Comparison of ENCODE assay signal across 12 cellular contexts in genomic region chr1:163874070-163874469, GRCh38.
DNase-seq lines count a peak whose midpoint lies in the region; ATAC-seq, FAIRE-seq and TF ChIP-seq lines count a peak whose summit lies in the region.
"Had no signal": no experiment of that assay in that cellular context is flagged by ENCODE, and none has a peak within 500 bp of the region (broad histone marks: within the 10 kb centered on the region; RNA-seq: fewer than 3 reads in every experiment).

No MANE protein-coding gene starts in this region.

- dilution Hi-C loops in IMR-90 (cut with HindIII; ENCODE audit: low sequenced_read_pairs, unreplicated experiment): no loop called here

- no peaks in the 10 kb centered on the region for H3K36me3 ChIP-seq in DND-41 (ENCODE audit: insufficient read depth, low read length)
- H3K36me3 ChIP-seq in IMR-90 (ENCODE audit: control insufficient read depth, insufficient read depth, low read length): no peaks in the 10 kb centered on the region
- H3K36me3 ChIP-seq in GM12878 (ENCODE audit: control insufficient read depth in 2 of 2, insufficient read depth in 2 of 2, low read length in 1 of 2): no peaks in the 10 kb centered on the region
- no peaks in the 10 kb centered on the region for H3K36me3 ChIP-seq in kidney epithelial cell (ENCODE audit: control insufficient read depth, insufficient read depth, low read length)

- H3K9ac ChIP-seq in DND-41 (ENCODE audit: low read depth, low read length): no peak overlapping the region
- H3K9ac ChIP-seq in IMR-90 (ENCODE audit: low read depth, low read length): no peak overlapping the region
- H3K9ac ChIP-seq in GM12878 (ENCODE audit: control insufficient read depth, insufficient read depth, low read length): no peak overlapping the region

- H3K79me2 ChIP-seq in DND-41 (ENCODE audit: insufficient read depth, low read length) (no peaks in the 10 kb centered on the region), GM12878 (ENCODE audit: control insufficient read depth, insufficient read depth, low read length) (no peaks in the 10 kb centered on the region)

- peaks cover 14% of the 10 kb centered on the region for H3K9me3 Mint-ChIP-seq in activated T-cell treated with anti-CD3 and anti-CD28 coated beads, Interleukin-2, amount 50 U/mL, for 24 hours

- H3K36me3 Mint-ChIP-seq in activated T-cell treated with anti-CD3 and anti-CD28 coated beads, Interleukin-2, amount 50 U/mL, for 24 hours (ENCODE audit: low read depth): no peaks in the 10 kb centered on the region
- H3K36me3 Mint-ChIP-seq: T-cell had no signal

- H4K91ac ChIP-seq in IMR-90 (ENCODE audit: insufficient read depth, low read depth, low read length): no peak overlapping the region

- SMC1A ChIA-PET in GM12878 (lab: Charles Lee; ENCODE audit: uncharacterized antibody, unreplicated experiment): interaction anchor here (0.7 to 1.3 kb wide), 3 partner anchors 9 to 339 kb away, joined by 3 read pairs; no protein-coding TSS in a partner anchor

- no peak overlapping the region for H4K5ac ChIP-seq in IMR-90 (ENCODE audit: low read depth, low read length)

- no peak overlapping the region for H2AFZ ChIP-seq in DND-41 (ENCODE audit: low read depth, low read length)
- no peak overlapping the region for H2AFZ ChIP-seq in IMR-90 (replicated peaks; ENCODE audit: low read length, poor library complexity)
- H2AFZ ChIP-seq in GM12878 (ENCODE audit: control insufficient read depth, low read depth, low read length): no peak overlapping the region

- no peak for TF ChIP-seq EP300 in GM12878 (IDR thresholded peaks at IDR 0.05; ENCODE audit: borderline replicate concordance in 1 of 2, control insufficient read depth in 1 of 2, low read depth in 2 of 2, low read length in 2 of 2)

- FAIRE-seq in GM12878 (lab: Jason Lieb, UNC): no peak
- FAIRE-seq: colon had no signal

- ATAC-seq in DND-41 (ENCODE audit: insufficient read depth, low read depth) (no peak), IMR-90 (ENCODE audit: low read depth) (no peak), GM12878 (no peak)
- ATAC-seq: T-cell had no signal

- CTCF ChIA-PET in IMR-90 (lab: Yijun Ruan, JAX) (interaction anchor here (0.5 to 1.2 kb wide), 2 partner anchors 9 to 42 kb away, joined by 3 to 4 read pairs; no protein-coding TSS in a partner anchor), GM12878 (lab: Yijun Ruan, JAX) (interaction anchor here (0.9 to 1.2 kb wide), 2 partner anchors 47 to 181 kb away, joined by 3 read pairs; no protein-coding TSS in a partner anchor)

- POLR2A ChIA-PET in IMR-90 (lab: Charles Lee; ENCODE audit: unreplicated experiment) (no interaction called here), GM12878 (lab: Charles Lee) (no interaction called here)

- H3K27me3 Mint-ChIP-seq in activated T-cell treated with anti-CD3 and anti-CD28 coated beads, Interleukin-2, amount 50 U/mL, for 24 hours: no peaks in the 10 kb centered on the region
- H3K27me3 Mint-ChIP-seq: T-cell had no signal

- H3K27me3 ChIP-seq in DND-41 (ENCODE audit: insufficient read depth, low read length, poor library complexity): no peaks in the 10 kb centered on the region
- no peaks in the 10 kb centered on the region for H3K27me3 ChIP-seq in IMR-90 (ENCODE audit: control insufficient read depth, insufficient read depth, low read length)
- no peaks in the 10 kb centered on the region for H3K27me3 ChIP-seq in GM12878 (replicated peaks in 1 of 2; ENCODE audit: control insufficient read depth in 2 of 2, insufficient read depth in 2 of 2, low read length in 1 of 2)
- no peaks in the 10 kb centered on the region for H3K27me3 ChIP-seq in kidney epithelial cell (ENCODE audit: control insufficient read depth, insufficient read depth, low read length)

- no peak overlapping the region for H2AK9ac ChIP-seq in IMR-90 (replicated peaks; ENCODE audit: low read depth, low read length, poor library complexity)

- H3K23ac ChIP-seq in IMR-90 (ENCODE audit: low read depth, low read length): no peak overlapping the region

- TF ChIP-seq RAD21 in IMR-90 (IDR thresholded peaks at IDR 0.05; ENCODE audit: low read length) (no peak), GM12878 (IDR thresholded peaks at IDR 0.05; ENCODE audit: insufficient read depth, low read depth, low read length) (no peak)

- H3K56ac ChIP-seq in IMR-90 (ENCODE audit: extremely low read depth, insufficient read depth, low read length): no peak overlapping the region

- RAD21 ChIA-PET in GM12878 (lab: Charles Lee; ENCODE audit: unreplicated experiment): no interaction called here

- no peaks in the 10 kb centered on the region for H3K4me1 ChIP-seq in DND-41 (ENCODE audit: insufficient read depth, low read length)
- H3K4me1 ChIP-seq in IMR-90 (ENCODE audit: control insufficient read depth, insufficient read depth, low read length): no peaks in the 10 kb centered on the region
- no peaks in the 10 kb centered on the region for H3K4me1 ChIP-seq in GM12878 (ENCODE audit: control insufficient read depth, insufficient read depth, low read length)

- no peak overlapping the region for H3K27ac Mint-ChIP-seq in activated T-cell treated with anti-CD3 and anti-CD28 coated beads, Interleukin-2, amount 50 U/mL, for 24 hours
- H3K27ac Mint-ChIP-seq: T-cell had no signal

- no peaks in the 10 kb centered on the region for H3K9me3 ChIP-seq in DND-41 (ENCODE audit: insufficient read depth, low read length, severe bottlenecking)
- no peaks in the 10 kb centered on the region for H3K9me3 ChIP-seq in IMR-90 (ENCODE audit: control insufficient read depth, insufficient read depth, low read length)
- no peaks in the 10 kb centered on the region for H3K9me3 ChIP-seq in GM12878 (replicated peaks; ENCODE audit: control insufficient read depth, insufficient read depth, low read length)

- DNase-seq in DND-41 (no peak), IMR-90 (no peak), GM12878 (ENCODE audit: low read depth, low spot score) (no peak), kidney epithelial cell (ENCODE audit: low read depth) (no peak), NK-92 (lab: John Stamatoyannopoulos, UW; ENCODE audit: unreplicated experiment) (no peak), HPDE6-E6E7 (ENCODE audit: extremely low spot score) (no peak)
- no peak for DNase-seq in activated CD4-positive, CD25-positive, alpha-beta regulatory T cell treated with anti-CD3 and anti-CD28 coated beads, Interleukin-2, amount 50 U/mL, for 72 hours
- DNase-seq in activated T-cell treated with anti-CD3 and anti-CD28 coated beads, Interleukin-2, amount 50 U/mL, for 24 hours: no peak
- DNase-seq: activated CD4-positive, alpha-beta T cell treated with anti-CD3 and anti-CD28 coated beads, Interleukin-2, amount 50 U/mL, for 48 hours; NCI-H774; T-cell had no signal

- no peak overlapping the region for H2AK5ac ChIP-seq in IMR-90 (ENCODE audit: low read depth, low read length)

- no peak overlapping the region for H2BK5ac ChIP-seq in IMR-90 (ENCODE audit: low read depth, low read length, poor library complexity, severe bottlenecking)

- H3K18ac ChIP-seq in IMR-90 (ENCODE audit: low read depth, low read length): no peak overlapping the region

- no peaks in the 10 kb centered on the region for H3K79me1 ChIP-seq in IMR-90 (ENCODE audit: low read depth in 1 of 2, low read length in 2 of 2)

- in situ Hi-C loops in IMR-90 (cut with MboI; ENCODE audit: low sequenced_read_pairs) (no loop called here), GM12878 (cut with MboI) (no loop called here)

- no peaks in the 10 kb centered on the region for H4K20me1 ChIP-seq in DND-41 (ENCODE audit: insufficient read depth, low read length)
- no peaks in the 10 kb centered on the region for H4K20me1 ChIP-seq in IMR-90 (ENCODE audit: insufficient read depth, low read length)
- H4K20me1 ChIP-seq in GM12878 (ENCODE audit: control insufficient read depth, insufficient read depth): no peaks in the 10 kb centered on the region

- H3K4ac ChIP-seq in IMR-90 (ENCODE audit: low read depth, low read length): no peak overlapping the region

- H3K14ac ChIP-seq in IMR-90 (replicated peaks; ENCODE audit: low read depth, low read length): no peak overlapping the region

- no peaks in the 10 kb centered on the region for H3K9me1 ChIP-seq in IMR-90 (ENCODE audit: insufficient read depth, low read length)

- no peaks in the 10 kb centered on the region for H3K4me1 Mint-ChIP-seq in activated T-cell treated with anti-CD3 and anti-CD28 coated beads, Interleukin-2, amount 50 U/mL, for 24 hours (ENCODE audit: low read depth)
- H3K4me1 Mint-ChIP-seq: T-cell had no signal

- H3K4me3 ChIP-seq in DND-41 (ENCODE audit: low read depth in 1 of 2, low read length in 2 of 2) (no peak overlapping the region), IMR-90 (ENCODE audit: insufficient read depth, low read depth, low read length) (no peak overlapping the region), GM12878 (no peak overlapping the region), kidney epithelial cell (ENCODE audit: low read depth, low read length) (no peak overlapping the region)

- H2BK20ac ChIP-seq in IMR-90 (ENCODE audit: low read depth, low read length): no peak overlapping the region

- BruUV-seq in IMR-90 (replicated peaks; lab: Mats Ljungman, UMichigan) (no TSS peak), GM12878 (replicated peaks; lab: Mats Ljungman, UMichigan) (no TSS peak)

- H2BK120ac ChIP-seq in IMR-90 (ENCODE audit: low read depth, low read length): no peak overlapping the region

- no peak for TF ChIP-seq POLR2A in IMR-90 (IDR thresholded peaks at IDR 0.05; ENCODE audit: low read depth, low read length)
- no peak for TF ChIP-seq POLR2A in GM12878 (IDR thresholded peaks at IDR 0.05; ENCODE audit: low read depth, low read length)

- H4K8ac ChIP-seq in IMR-90 (ENCODE audit: low read depth in 2 of 2, low read length in 2 of 2): no peak overlapping the region

- H3K4me3 Mint-ChIP-seq in activated T-cell treated with anti-CD3 and anti-CD28 coated beads, Interleukin-2, amount 50 U/mL, for 24 hours: no peak overlapping the region
- H3K4me3 Mint-ChIP-seq: T-cell had no signal

- no peak overlapping the region for H2BK15ac ChIP-seq in IMR-90 (ENCODE audit: low read depth, low read length)

- H3K4me2 ChIP-seq in DND-41 (ENCODE audit: insufficient read depth, low read length): no peak overlapping the region
- H3K4me2 ChIP-seq in IMR-90 (ENCODE audit: low read depth, low read length): no peak overlapping the region
- no peak overlapping the region for H3K4me2 ChIP-seq in GM12878 (ENCODE audit: control insufficient read depth, insufficient read depth)

- intact Hi-C loops in IMR-90 (cut with micrococcal nuclease): no loop called here
- intact Hi-C loops in GM12878 (cut with micrococcal nuclease; ENCODE audit: unreplicated experiment): loop anchor here (10.0 kb wide), 1 partner anchor 1211 kb away; no protein-coding TSS in a partner anchor

- WGBS in IMR-90 (ENCODE audit: extremely low coverage in 2 of 2, insufficient read length in 1 of 2), 2 experiments: no CpG with 5 or more reads among the region's 1 CpG
- WGBS in GM12878 (ENCODE audit: insufficient coverage, insufficient replicate concordance, low lambda C conversion rate, missing lambda C conversion rate): 0% methylated on average over 1 of the region's 1 CpG

- no peak overlapping the region for H3K27ac ChIP-seq in DND-41 (ENCODE audit: low read length)
- no peak overlapping the region for H3K27ac ChIP-seq in IMR-90 (ENCODE audit: insufficient read depth, low read length)
- H3K27ac ChIP-seq in GM12878 (ENCODE audit: control insufficient read depth, insufficient read depth): no peak overlapping the region

- TF ChIP-seq CTCF in DND-41 (IDR thresholded peaks at IDR 0.05; ENCODE audit: borderline replicate concordance, extremely low read depth, low read length, poor library complexity, severe bottlenecking): peak; percentile 40
- peak; percentile 15; the same call in 1 of the 2 replicates for TF ChIP-seq CTCF in IMR-90 (conservative IDR thresholded peaks at IDR 0.05; ENCODE audit: low read depth, low read length)
- TF ChIP-seq CTCF in GM12878 (IDR thresholded peaks at IDR 0.05 in 2 of 3, conservative IDR thresholded peaks at IDR 0.05 in 1 of 3; ENCODE audit: control insufficient read depth in 2 of 3, extremely low read depth in 1 of 3, insufficient read depth in 1 of 3, low read depth in 3 of 3, low read length in 3 of 3): peak in 2 of 3 experiments; percentile 27 to 30; a peak in 3 of 6 replicates
- peak; percentile 23 for TF ChIP-seq CTCF in kidney epithelial cell (IDR thresholded peaks at IDR 0.05; ENCODE audit: insufficient read depth, low read length, poor library complexity, severe bottlenecking)
